In genomic region chr5:122007445-122008010, GRCh38 we compare ENCODE assay signal across 21 cellular contexts.
"Had no signal": no experiment of that assay in that cellular context is flagged by ENCODE, and none has a peak within 500 bp of the region (broad histone marks: within the 10 kb centered on the region; RNA-seq: fewer than 3 reads in every experiment).

No MANE protein-coding gene starts in this region.

- H3K4me3 ChIP-seq: right lobe of liver, skin epidermis, transverse colon, vagina had no signal

- H3K9ac ChIP-seq: parathyroid adenoma had no signal

- H3K9me3 Mint-ChIP-seq: activated naive CD4-positive, alpha-beta T cell treated with anti-CD3 and anti-CD28 coated beads, Interleukin-2, amount 50 U/mL, for 72 hours; mesothelial cell of epicardium; stimulated activated effector memory CD8-positive, alpha-beta T cell treated with anti-CD3 and anti-CD28 coated beads, Interleukin-12 subunit alpha, Interleukin-12 subunit beta, amount 100 ng/mL, for 72 hours had no signal

- H3K4me1 Mint-ChIP-seq: mesothelial cell of epicardium had no signal

- H2AFZ ChIP-seq: parathyroid adenoma had no signal

- H3K36me3 ChIP-seq: neutrophil, right lobe of liver, transverse colon, vagina had no signal

- H3K27ac Mint-ChIP-seq: activated CD4-positive, alpha-beta T cell treated with anti-CD3 and anti-CD28 coated beads, Interleukin-2, amount 10 ng/mL, durations not matched to agents 7 days and 5 days; activated CD8-positive, alpha-beta memory T cell treated with anti-CD3 and anti-CD28 coated beads, Interleukin-2, amount 10 ng/mL, durations not matched to agents 7 days and 5 days; activated CD8-positive, alpha-beta T cell treated with anti-CD3 and anti-CD28 coated beads for 36 hours; activated naive CD4-positive, alpha-beta T cell treated with anti-CD3 and anti-CD28 coated beads, Interleukin-2, amount 50 U/mL, for 72 hours; activated T-helper 1 cell treated with anti-CD3 and anti-CD28 coated beads, Interleukin-12 subunit alpha, Interleukin-12 subunit beta, Interleukin-2, Interleukin-4 antibody, amounts not matched to agents 30 ng/mL and 10 ng/mL and 1 ng/mL, durations not matched to agents 14 hours and 24 hours and 36 hours; mesothelial cell of epicardium; naive thymus-derived CD8-positive, alpha-beta T cell; stimulated activated effector memory CD8-positive, alpha-beta T cell treated with anti-CD3 and anti-CD28 coated beads, Interleukin-12 subunit alpha, Interleukin-12 subunit beta, amount 100 ng/mL, for 72 hours had no signal

- H3K27me3 ChIP-seq: neutrophil, right lobe of liver, transverse colon, vagina had no signal

- H3K27ac ChIP-seq: neutrophil, parathyroid adenoma, right lobe of liver, skin epidermis, transverse colon, vagina had no signal

- H3K4me1 ChIP-seq: parathyroid adenoma, transverse colon, vagina had no signal

- H3K36me3 Mint-ChIP-seq: mesothelial cell of epicardium; stimulated activated effector memory CD8-positive, alpha-beta T cell treated with anti-CD3 and anti-CD28 coated beads, Interleukin-12 subunit alpha, Interleukin-12 subunit beta, amount 100 ng/mL, for 72 hours had no signal

- H3K9me3 ChIP-seq: neutrophil, right lobe of liver, transverse colon, vagina had no signal

- H3K27me3 Mint-ChIP-seq: activated CD4-positive, alpha-beta T cell treated with anti-CD3 and anti-CD28 coated beads, Interleukin-2, amount 10 ng/mL, durations not matched to agents 7 days and 5 days; activated CD8-positive, alpha-beta memory T cell treated with anti-CD3 and anti-CD28 coated beads, Interleukin-2, amount 10 ng/mL, durations not matched to agents 7 days and 5 days; activated CD8-positive, alpha-beta T cell treated with anti-CD3 and anti-CD28 coated beads for 36 hours; naive thymus-derived CD8-positive, alpha-beta T cell had no signal

- DNase-seq: activated CD4-positive, alpha-beta T cell treated with anti-CD3 and anti-CD28 coated beads, Interleukin-2, amount 10 ng/mL, durations not matched to agents 7 days and 5 days; activated CD8-positive, alpha-beta memory T cell treated with anti-CD3 and anti-CD28 coated beads, Interleukin-2, amount 10 ng/mL, durations not matched to agents 7 days and 5 days; activated CD8-positive, alpha-beta T cell treated with anti-CD3 and anti-CD28 coated beads for 36 hours; cerebellar nuclear complex; cortex of kidney; erythroblast; foreskin fibroblast; naive thymus-derived CD8-positive, alpha-beta T cell; right lobe of liver; stimulated activated CD4-positive, alpha-beta T cell treated with anti-CD3 and anti-CD28 coated beads, Interleukin-2, amount 100 ng/mL, for 24 hours; transverse colon had no signal

- ATAC-seq: activated CD4-positive, CD25-positive, alpha-beta regulatory T cell treated with anti-CD3 and anti-CD28 coated beads, Interleukin-2, amount 50 U/mL, for 24 hours; activated CD8-positive, alpha-beta memory T cell treated with anti-CD3 and anti-CD28 coated beads, Interleukin-2, amount 10 ng/mL, durations not matched to agents 7 days and 5 days; activated CD8-positive, alpha-beta T cell treated with anti-CD3 and anti-CD28 coated beads for 36 hours; activated naive CD4-positive, alpha-beta T cell treated with anti-CD3 and anti-CD28 coated beads, Interleukin-2, amount 50 U/mL, for 72 hours; left lobe of liver; naive thymus-derived CD8-positive, alpha-beta T cell; stimulated activated effector memory CD8-positive, alpha-beta T cell treated with anti-CD3 and anti-CD28 coated beads, Interleukin-12 subunit alpha, Interleukin-12 subunit beta, amount 100 ng/mL, for 72 hours had no signal

- H3K4me3 Mint-ChIP-seq: activated CD4-positive, alpha-beta T cell treated with anti-CD3 and anti-CD28 coated beads, Interleukin-2, amount 10 ng/mL, durations not matched to agents 7 days and 5 days; activated CD8-positive, alpha-beta memory T cell treated with anti-CD3 and anti-CD28 coated beads, Interleukin-2, amount 10 ng/mL, durations not matched to agents 7 days and 5 days; activated CD8-positive, alpha-beta T cell treated with anti-CD3 and anti-CD28 coated beads for 36 hours; activated T-helper 1 cell treated with anti-CD3 and anti-CD28 coated beads, Interleukin-12 subunit alpha, Interleukin-12 subunit beta, Interleukin-2, Interleukin-4 antibody, amounts not matched to agents 30 ng/mL and 10 ng/mL and 1 ng/mL, durations not matched to agents 14 hours and 24 hours and 36 hours; mesothelial cell of epicardium; naive thymus-derived CD8-positive, alpha-beta T cell; stimulated activated effector memory CD8-positive, alpha-beta T cell treated with anti-CD3 and anti-CD28 coated beads, Interleukin-12 subunit alpha, Interleukin-12 subunit beta, amount 100 ng/mL, for 72 hours had no signal
